Comparison of ENCODE assay signal across 1 cellular context in genomic region chr6:73461537-73462350, GRCh38.
TF ChIP-seq lines count a peak whose summit lies in the region.

A gene with protein sequence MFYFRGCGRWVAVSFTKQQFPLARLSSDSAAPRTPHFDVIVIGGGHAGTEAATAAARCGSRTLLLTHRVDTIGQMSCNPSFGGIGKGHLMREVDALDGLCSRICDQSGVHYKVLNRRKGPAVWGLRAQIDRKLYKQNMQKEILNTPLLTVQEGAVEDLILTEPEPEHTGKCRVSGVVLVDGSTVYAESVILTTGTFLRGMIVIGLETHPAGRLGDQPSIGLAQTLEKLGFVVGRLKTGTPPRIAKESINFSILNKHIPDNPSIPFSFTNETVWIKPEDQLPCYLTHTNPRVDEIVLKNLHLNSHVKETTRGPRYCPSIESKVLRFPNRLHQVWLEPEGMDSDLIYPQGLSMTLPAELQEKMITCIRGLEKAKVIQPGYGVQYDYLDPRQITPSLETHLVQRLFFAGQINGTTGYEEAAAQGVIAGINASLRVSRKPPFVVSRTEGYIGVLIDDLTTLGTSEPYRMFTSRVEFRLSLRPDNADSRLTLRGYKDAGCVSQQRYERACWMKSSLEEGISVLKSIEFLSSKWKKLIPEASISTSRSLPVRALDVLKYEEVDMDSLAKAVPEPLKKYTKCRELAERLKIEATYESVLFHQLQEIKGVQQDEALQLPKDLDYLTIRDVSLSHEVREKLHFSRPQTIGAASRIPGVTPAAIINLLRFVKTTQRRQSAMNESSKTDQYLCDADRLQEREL (plus strand): TSS chr6:73461737. CDS start chr6:73461855, 118 bp downstream.

TF ChIP-seq in GM12878, 131 proteins besides CTCF, POLR2A, EP300 and RAD21 (continued from another document):
- TF ChIP-seq, protein P1, sequence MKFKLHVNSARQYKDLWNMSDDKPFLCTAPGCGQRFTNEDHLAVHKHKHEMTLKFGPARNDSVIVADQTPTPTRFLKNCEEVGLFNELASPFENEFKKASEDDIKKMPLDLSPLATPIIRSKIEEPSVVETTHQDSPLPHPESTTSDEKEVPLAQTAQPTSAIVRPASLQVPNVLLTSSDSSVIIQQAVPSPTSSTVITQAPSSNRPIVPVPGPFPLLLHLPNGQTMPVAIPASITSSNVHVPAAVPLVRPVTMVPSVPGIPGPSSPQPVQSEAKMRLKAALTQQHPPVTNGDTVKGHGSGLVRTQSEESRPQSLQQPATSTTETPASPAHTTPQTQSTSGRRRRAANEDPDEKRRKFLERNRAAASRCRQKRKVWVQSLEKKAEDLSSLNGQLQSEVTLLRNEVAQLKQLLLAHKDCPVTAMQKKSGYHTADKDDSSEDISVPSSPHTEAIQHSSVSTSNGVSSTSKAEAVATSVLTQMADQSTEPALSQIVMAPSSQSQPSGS (IDR thresholded peaks at IDR 0.05; ENCODE audit: low read length) = no peak; the same call in 1 of the 2 replicates
